In the genomic region with DNA sequence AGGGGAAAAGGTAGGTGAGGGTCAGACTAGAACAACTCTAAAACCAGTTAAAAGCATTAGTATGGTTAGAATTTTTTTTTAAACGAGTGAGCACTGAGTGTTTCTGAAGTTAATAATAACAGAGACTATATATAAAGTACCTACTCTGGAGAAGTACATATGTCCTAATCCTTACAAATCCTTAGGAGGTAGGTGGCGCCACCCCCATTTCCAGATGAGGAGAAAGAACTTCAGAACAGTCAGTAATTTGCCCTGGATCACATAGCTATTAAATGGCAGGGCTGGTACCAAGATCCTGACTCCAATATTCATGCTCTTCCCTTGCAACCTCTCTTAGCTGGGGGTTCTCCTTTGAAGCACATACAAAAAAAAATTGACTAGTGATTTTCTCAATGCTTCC, we compare ENCODE assay signal across 12 cellular contexts.
DNase-seq lines count a peak whose midpoint lies in the region; ATAC-seq and TF ChIP-seq lines count a peak whose summit lies in the region.
"Had no signal": no experiment of that assay in that cellular context is flagged by ENCODE, and none has a peak within 500 bp of the region (broad histone marks: within the 10 kb centered on the region; RNA-seq: fewer than 3 reads in every experiment).

No MANE protein-coding gene starts in this region.

- no peak overlapping the region for H3K27ac ChIP-seq in testis

- no peaks in the 10 kb centered on the region for H3K4me1 Mint-ChIP-seq in chondrocyte (ENCODE audit: low read depth)

- no peaks in the 10 kb centered on the region for H3K27me3 Mint-ChIP-seq in chondrocyte (ENCODE audit: low read depth)
- H3K27me3 Mint-ChIP-seq: brain, T-helper 17 cell had no signal

- H3K27ac Mint-ChIP-seq in chondrocyte (ENCODE audit: unreplicated experiment) = no peak overlapping the region
- H3K27ac Mint-ChIP-seq: T-helper 17 cell had no signal

- H3K36me3 Mint-ChIP-seq in chondrocyte (ENCODE audit: low read depth) = no peaks in the 10 kb centered on the region

- H3K27me3 ChIP-seq in testis = no peaks in the 10 kb centered on the region

- DNase-seq in NCI-H1694 treated with DMSO at 0.1 percent for 48 hours (lab: John Stamatoyannopoulos, UW) = peak; percentile 44
- no peak for DNase-seq in NCI-H1694 (lab: John Stamatoyannopoulos, UW)
- DNase-seq in NB4 (ENCODE audit: low read depth) = peak; percentile 38
- DNase-seq in chondrocyte (ENCODE audit: low spot score) = no peak
- peak; percentile 23 for DNase-seq in renal cortical epithelial cell (ENCODE audit: low read depth)
- DNase-seq in testis = no peak
- DNase-seq: AML-193, T-helper 17 cell had no signal

- TF ChIP-seq POLR2A in NB4 (IDR thresholded peaks at IDR 0.05; ENCODE audit: extremely low read depth, insufficient read length) = no peak
- TF ChIP-seq POLR2A in testis (IDR thresholded peaks at IDR 0.05) = no peak

- ATAC-seq in HG03571 (IDR thresholded peaks at IDR 0.05; ENCODE audit: unreplicated experiment) = no peak
- no peak for ATAC-seq in GM19023 (IDR thresholded peaks at IDR 0.05; ENCODE audit: unreplicated experiment)
- ATAC-seq: mucosa of descending colon, T-helper 17 cell had no signal

- WGBS in testis, 2 donors = 58 to 86% methylated on average over 2 of the region's 2 CpGs

- no peak overlapping the region for H3K4me3 Mint-ChIP-seq in chondrocyte (ENCODE audit: unreplicated experiment)
- H3K4me3 Mint-ChIP-seq: brain, T-helper 17 cell had no signal

- intact Hi-C loops in testis (cut with DNase I; ENCODE audit: low total_unique reads) = no loop called here

- H3K36me3 ChIP-seq in testis (ENCODE audit: low read depth, missing control alignments) = no peaks in the 10 kb centered on the region

- H3K4me3 ChIP-seq in NB4 (ENCODE audit: low read depth, low read length) (no peak overlapping the region), testis (no peak overlapping the region)
- H3K4me3 ChIP-seq: mucosa of descending colon had no signal

- no peaks in the 10 kb centered on the region for H3K9me3 ChIP-seq in testis
- H3K9me3 ChIP-seq: mucosa of descending colon had no signal

- H3K4me1 ChIP-seq in testis = peaks cover 7% of the 10 kb centered on the region

- H3K9me3 Mint-ChIP-seq in chondrocyte (ENCODE audit: low read depth) = no peaks in the 10 kb centered on the region
- H3K9me3 Mint-ChIP-seq: brain had no signal

- TF ChIP-seq CTCF in NB4 (IDR thresholded peaks at IDR 0.05; ENCODE audit: low read depth, low read length) (peak; percentile 20), chondrocyte (IDR thresholded peaks at IDR 0.05) (peak; percentile 59), testis (IDR thresholded peaks at IDR 0.05) (no peak)

Comparison
In these comparisons a context has a peak if more than half of its experiments do, and no peak if none do; other contexts are left out.
1. DNase-seq: peak in NCI-H1694 treated with DMSO at 0.1 percent for 48 hours (single experiment), NB4 (single experiment) and renal cortical epithelial cell (single experiment); none in NCI-H1694 (single experiment), chondrocyte (single experiment) and testis (single experiment).
2. CTCF ChIP-seq: peak in NB4 (single experiment) and chondrocyte (single experiment); none in testis (0 of 3).